10 cellular contexts compared by ENCODE assay signal in genomic region chr17:78716292-78716691, GRCh38.
DNase-seq lines count a peak whose midpoint lies in the region; ATAC-seq and TF ChIP-seq lines count a peak whose summit lies in the region.
"Had no signal": no experiment of that assay in that cellular context is flagged by ENCODE, and none has a peak within 500 bp of the region (broad histone marks: within the 10 kb centered on the region; RNA-seq: fewer than 3 reads in every experiment).

No MANE protein-coding gene starts in this region.

- H3K36me3 Mint-ChIP-seq in activated naive CD4-positive, alpha-beta T cell treated with anti-CD3 and anti-CD28 coated beads for 36 hours (ENCODE audit: low read depth): no peaks in the 10 kb centered on the region
- H3K36me3 Mint-ChIP-seq in activated CD8-positive, alpha-beta T cell treated with anti-CD3 and anti-CD28 coated beads for 36 hours (ENCODE audit: low read depth): peaks cover 5% of the 10 kb centered on the region
- peaks cover 0 to 4% (median 0%) of the 10 kb centered on the region in 3 donors for H3K36me3 Mint-ChIP-seq in immature natural killer cell

- POLR2A ChIA-PET in activated CD8-positive, alpha-beta T cell treated with anti-CD3 and anti-CD28 coated beads for 36 hours (lab: Charles Lee): interaction anchor here (0.9 to 4.8 kb wide), 4 partner anchors 9 to 32 kb away, joined by 3 to 27 read pairs (median 6); no protein-coding TSS in a partner anchor

- peak overlapping the region; percentile 59 for H3K4me3 Mint-ChIP-seq in activated naive CD4-positive, alpha-beta T cell treated with anti-CD3 and anti-CD28 coated beads for 36 hours
- peak overlapping the region; percentile 61 for H3K4me3 Mint-ChIP-seq in activated CD8-positive, alpha-beta T cell treated with anti-CD3 and anti-CD28 coated beads for 36 hours
- peak overlapping the region; percentile 47 to 77 (median 67) for H3K4me3 Mint-ChIP-seq in immature natural killer cell

- H3K9me3 Mint-ChIP-seq in activated naive CD4-positive, alpha-beta T cell treated with anti-CD3 and anti-CD28 coated beads for 36 hours: no peaks in the 10 kb centered on the region
- H3K9me3 Mint-ChIP-seq in activated CD8-positive, alpha-beta T cell treated with anti-CD3 and anti-CD28 coated beads for 36 hours: no peaks in the 10 kb centered on the region
- H3K9me3 Mint-ChIP-seq in immature natural killer cell: no peaks in the 10 kb centered on the region

- intact Hi-C loops in activated naive CD4-positive, alpha-beta T cell treated with anti-CD3 and anti-CD28 coated beads for 36 hours (cut with micrococcal nuclease): no loop called here
- intact Hi-C loops in activated CD8-positive, alpha-beta T cell treated with anti-CD3 and anti-CD28 coated beads for 36 hours (cut with micrococcal nuclease): no loop called here

- CTCF ChIA-PET in activated naive CD4-positive, alpha-beta T cell treated with anti-CD3 and anti-CD28 coated beads for 36 hours (lab: Charles Lee): interaction anchor here (0.8 to 1.3 kb wide), 3 partner anchors 12 to 60 kb away, joined by 3 read pairs; no protein-coding TSS in a partner anchor
- CTCF ChIA-PET in activated CD8-positive, alpha-beta T cell treated with anti-CD3 and anti-CD28 coated beads for 36 hours (lab: Charles Lee): interaction anchor here (0.8 to 3.1 kb wide), 10 partner anchors 8 to 83 kb away, joined by 3 to 16 read pairs (median 4); no protein-coding TSS in a partner anchor

- H3K4me1 Mint-ChIP-seq in activated naive CD4-positive, alpha-beta T cell treated with anti-CD3 and anti-CD28 coated beads for 36 hours (ENCODE audit: low read depth): peaks cover 88% of the 10 kb centered on the region
- H3K4me1 Mint-ChIP-seq in activated CD8-positive, alpha-beta T cell treated with anti-CD3 and anti-CD28 coated beads for 36 hours (ENCODE audit: low read depth): peaks cover 89% of the 10 kb centered on the region
- H3K4me1 Mint-ChIP-seq in immature natural killer cell: peaks cover 89 to 99% of the 10 kb centered on the region in 2 donors

- TF ChIP-seq CTCF in activated CD8-positive, alpha-beta T cell treated with anti-CD3 and anti-CD28 coated beads for 36 hours (IDR thresholded peaks at IDR 0.05): no peak

- H3K27ac Mint-ChIP-seq in activated naive CD4-positive, alpha-beta T cell treated with anti-CD3 and anti-CD28 coated beads for 36 hours: peak overlapping the region; percentile 90
- peak overlapping the region; percentile 89 for H3K27ac Mint-ChIP-seq in activated CD8-positive, alpha-beta T cell treated with anti-CD3 and anti-CD28 coated beads for 36 hours
- peak overlapping the region; percentile 74 to 90 (median 85) for H3K27ac Mint-ChIP-seq in immature natural killer cell

- no peaks in the 10 kb centered on the region for H3K27me3 Mint-ChIP-seq in activated naive CD4-positive, alpha-beta T cell treated with anti-CD3 and anti-CD28 coated beads for 36 hours (ENCODE audit: low read depth)
- no peaks in the 10 kb centered on the region for H3K27me3 Mint-ChIP-seq in activated CD8-positive, alpha-beta T cell treated with anti-CD3 and anti-CD28 coated beads for 36 hours
- peaks cover 3 to 21% (median 6%) of the 10 kb centered on the region in 3 donors for H3K27me3 Mint-ChIP-seq in immature natural killer cell (ENCODE audit: low read depth in 3 of 3)

- ATAC-seq in activated CD8-positive, alpha-beta T cell treated with anti-CD3 and anti-CD28 coated beads for 36 hours: no peak
- ATAC-seq in HG02610 (IDR thresholded peaks at IDR 0.05; ENCODE audit: unreplicated experiment) (no peak), GM18909 (IDR thresholded peaks at IDR 0.05; ENCODE audit: poor library complexity, unreplicated experiment) (no peak)

- peak overlapping the region; percentile 95 for H3K27ac ChIP-seq in substantia nigra (ENCODE audit: low read depth, low read length, poor library complexity, severe bottlenecking)

- no peak for DNase-seq in activated naive CD4-positive, alpha-beta T cell treated with anti-CD3 and anti-CD28 coated beads for 36 hours
- DNase-seq in activated naive CD4-positive, alpha-beta T cell treated with Interleukin-2 at 50 U/mL for 16 hours: no peak
- no peak for DNase-seq in activated CD8-positive, alpha-beta T cell treated with anti-CD3 and anti-CD28 coated beads for 36 hours
- DNase-seq in immature natural killer cell (no peak), substantia nigra (lab: John Stamatoyannopoulos, UW) (no peak), MV-4-11 (lab: John Stamatoyannopoulos, UW) (no peak)
- DNase-seq: activated T-cell treated with anti-CD3 and anti-CD28 coated beads, Interleukin-2, amount 50 U/mL, for 1 hour; SIG-M5 had no signal
